In genomic region chr9:112784020-112784788, GRCh38 we compare ENCODE assay signal across 11 cellular contexts. TPM values are rescaled to one million over a fixed set of nuclear protein-coding genes. Genes with fewer than 3 reads are reported as not detected.
DNase-seq lines count a peak whose midpoint lies in the region; ATAC-seq and TF ChIP-seq lines count a peak whose summit lies in the region.
"Had no signal": no experiment of that assay in that cellular context is flagged by ENCODE, and none has a peak within 500 bp of the region (broad histone marks: within the 10 kb centered on the region; RNA-seq: fewer than 3 reads in every experiment).

No MANE protein-coding gene starts in this region.

- ATAC-seq in body of pancreas (peak; percentile 48), GM21515 (IDR thresholded peaks at IDR 0.05; ENCODE audit: unreplicated experiment) (no peak), GM19328 (IDR thresholded peaks at IDR 0.05; ENCODE audit: unreplicated experiment) (no peak)

- no peaks in the 10 kb centered on the region for H3K27me3 ChIP-seq in body of pancreas

- H3K4me1 ChIP-seq in body of pancreas, result peaks cover 24% of the 10 kb centered on the region

- no peak overlapping the region for H3K4me3 ChIP-seq in body of pancreas
- H3K4me3 ChIP-seq: lung had no signal

- no peaks in the 10 kb centered on the region for H3K9me3 ChIP-seq in body of pancreas
- H3K9me3 ChIP-seq: Caco-2 had no signal

- intact Hi-C loops in body of pancreas (cut with DNase I), result no loop called here

- TF ChIP-seq POLR2A in body of pancreas (IDR thresholded peaks at IDR 0.05), result no peak

- WGBS in body of pancreas, 2 donors, result 35 to 39% methylated on average over 7 of the region's 7 CpGs

- H3K27ac ChIP-seq in body of pancreas, result no peak overlapping the region

- no peak for TF ChIP-seq CTCF in body of pancreas (IDR thresholded peaks at IDR 0.05)

- peak; percentile 65 for DNase-seq in DMS153 (lab: John Stamatoyannopoulos, UW)
- peak; percentile 69 for DNase-seq in NCI-H1105 treated with DMSO at 0.1 percent for 48 hours (lab: John Stamatoyannopoulos, UW)
- peak in 2 of 4 donors; percentile 14 to 18 for DNase-seq in body of pancreas
- DNase-seq in kidney glomerular epithelial cell (lab: John Stamatoyannopoulos, UW), result peak; percentile 56
- no peak for DNase-seq in HUDEP-2 (lab: John Stamatoyannopoulos, UW; ENCODE audit: unreplicated experiment in 76 of 76)
- DNase-seq in inferior parietal cortex (ENCODE audit: extremely low spot score), result no peak
- DNase-seq: stimulated activated CD4-positive, alpha-beta T cell treated with anti-CD3 and anti-CD28 coated beads, Interleukin-2, amount 100 ng/mL, for 48 hours had no signal

- H3K36me3 ChIP-seq in body of pancreas (replicated peaks in 1 of 2; ENCODE audit: insufficient read depth in 1 of 2, low read depth in 2 of 2), result no peaks in the 10 kb centered on the region

RNA-seq across cellular contexts. Expression of gene SNX30, which starts 33.6 kb away (rescaled TPM):
- 1 to 10 TPM; 4.6 to 8.6 TPM for total RNA-seq in body of pancreas

Comparison
In these comparisons a context has a peak if more than half of its experiments do, and no peak if none do; other contexts are left out.
1. DNase-seq: peak in DMS153 (single experiment), NCI-H1105 treated with DMSO at 0.1 percent for 48 hours (single experiment) and kidney glomerular epithelial cell (single experiment); none in HUDEP-2 (0 of 76) and inferior parietal cortex (single experiment).